Comparison of ENCODE assay signal across 8 cellular contexts in genomic region chr4:44679060-44679459, GRCh38. TPM values are rescaled to one million over a fixed set of nuclear protein-coding genes. Genes with fewer than 3 reads are reported as not detected.
DNase-seq lines count a peak whose midpoint lies in the region; ATAC-seq and TF ChIP-seq lines count a peak whose summit lies in the region.

No MANE protein-coding gene starts in this region.

- no peak for DNase-seq in activated CD4-positive, alpha-beta T cell treated with anti-CD3 and anti-CD28 coated beads for 36 hours
- no peak for DNase-seq in activated CD4-positive, alpha-beta T cell treated with anti-CD3 and anti-CD28 coated beads for 48 hours
- no peak for DNase-seq in LNCaP clone FGC (ENCODE audit: low read depth)
- DNase-seq in hepatic stellate cell (ENCODE audit: low spot score) = no peak

- H3K9me3 ChIP-seq in ectodermal cell (ENCODE audit: control insufficient read depth, low read length) (no peaks in the 10 kb centered on the region), neutrophil (no peaks in the 10 kb centered on the region)

- H3K27ac Mint-ChIP-seq in activated CD4-positive, alpha-beta T cell treated with anti-CD3 and anti-CD28 coated beads for 36 hours = peak overlapping the region; percentile 93

- H3K9me3 Mint-ChIP-seq in activated CD4-positive, alpha-beta T cell treated with anti-CD3 and anti-CD28 coated beads for 36 hours (ENCODE audit: low read depth) = no peaks in the 10 kb centered on the region

- intact Hi-C loops in activated CD4-positive, alpha-beta T cell treated with anti-CD3 and anti-CD28 coated beads for 36 hours (cut with DNase I, micrococcal nuclease) = loop anchor here in 1 of 2 experiments (2.0 kb wide), 1 partner anchor 48 kb away; the partner anchor contains the start of gene GNPDA2

- CTCF ChIA-PET in activated CD4-positive, alpha-beta T cell treated with anti-CD3 and anti-CD28 coated beads for 36 hours (lab: Charles Lee) = interaction anchor here (1.4 kb wide), 1 partner anchor 24 kb away, joined by 4 read pairs; no protein-coding TSS in a partner anchor

- WGBS in ectodermal cell, 2 experiments = 7% methylated on average over 3 of the region's 3 CpGs; no CpG with 5 or more reads in 1 of the 2 experiments

- H3K4me3 ChIP-seq in LNCaP clone FGC (ENCODE audit: low read depth, low read length) (peak overlapping the region; percentile 82), ectodermal cell (ENCODE audit: insufficient read depth, low read depth, low read length) (peak overlapping the region; percentile 87), neutrophil (ENCODE audit: low read depth in 1 of 2, low read length in 1 of 2) (peak overlapping the region; percentile 74 to 75)

- no peaks in the 10 kb centered on the region for H3K27me3 Mint-ChIP-seq in activated CD4-positive, alpha-beta T cell treated with anti-CD3 and anti-CD28 coated beads for 36 hours

- H3K27ac ChIP-seq in ectodermal cell (ENCODE audit: insufficient read depth, low read depth, low read length, poor library complexity, severe bottlenecking) (peak overlapping the region; percentile 88), neutrophil (peak overlapping the region; percentile 65)

- ATAC-seq in activated CD4-positive, alpha-beta T cell treated with anti-CD3 and anti-CD28 coated beads for 36 hours = peak; percentile 16
- ATAC-seq in GM18520 (IDR thresholded peaks at IDR 0.05; ENCODE audit: unreplicated experiment) = no peak
- ATAC-seq in GM21381 (IDR thresholded peaks at IDR 0.05; ENCODE audit: unreplicated experiment) = no peak

- no peaks in the 10 kb centered on the region for H3K27me3 ChIP-seq in ectodermal cell (ENCODE audit: control insufficient read depth, insufficient read depth, low read length, poor library complexity, severe bottlenecking)
- H3K27me3 ChIP-seq in neutrophil = peaks cover 23% of the 10 kb centered on the region

- no peaks in the 10 kb centered on the region for H3K36me3 ChIP-seq in ectodermal cell (ENCODE audit: control insufficient read depth, insufficient read depth, low read length)
- peaks cover 11% of the 10 kb centered on the region for H3K36me3 ChIP-seq in neutrophil

- POLR2A ChIA-PET in activated CD4-positive, alpha-beta T cell treated with anti-CD3 and anti-CD28 coated beads for 36 hours (lab: Charles Lee) = interaction anchor here (1.3 to 2.1 kb wide), 4 partner anchors 16 to 47 kb away, joined by 3 to 7 read pairs (median 7); partner anchors contain the start of gene GNPDA2

- H3K4me1 ChIP-seq in ectodermal cell (ENCODE audit: control insufficient read depth, insufficient read depth, low read length) = peaks cover 15% of the 10 kb centered on the region
- peaks cover 9 to 15% of the 10 kb centered on the region in 2 experiments for H3K4me1 ChIP-seq in neutrophil (ENCODE audit: control insufficient read depth in 1 of 2, insufficient read depth in 1 of 2, low read depth in 1 of 2, low read length in 1 of 2)

- TF ChIP-seq CTCF in LNCaP clone FGC (IDR thresholded peaks at IDR 0.05; ENCODE audit: control insufficient read depth, extremely low read depth, insufficient read depth) (no peak), neutrophil (IDR thresholded peaks at IDR 0.05) (no peak)

- H3K4me1 Mint-ChIP-seq in activated CD4-positive, alpha-beta T cell treated with anti-CD3 and anti-CD28 coated beads for 36 hours = peaks cover 34% of the 10 kb centered on the region

- peak overlapping the region; percentile 87 for H3K4me3 Mint-ChIP-seq in activated CD4-positive, alpha-beta T cell treated with anti-CD3 and anti-CD28 coated beads for 36 hours

- peaks cover 15% of the 10 kb centered on the region for H3K36me3 Mint-ChIP-seq in activated CD4-positive, alpha-beta T cell treated with anti-CD3 and anti-CD28 coated beads for 36 hours (ENCODE audit: low read depth)

RNA-seq across cellular contexts. Expression of gene GUF1, which starts 0.8 kb away (rescaled TPM):
- total RNA-seq in activated CD4-positive, alpha-beta T cell treated with anti-CD3 and anti-CD28 coated beads for 36 hours = 10 to 100 TPM; 38.3 to 46.7 TPM
- 28.5 TPM for polyA plus RNA-seq in ectodermal cell (2013, experiment 1 of 4)
- polyA plus RNA-seq in ectodermal cell (2013, experiment 2 of 4) = 38.4 TPM
- 25.7 TPM for polyA plus RNA-seq in ectodermal cell (2013, experiment 3 of 4)
- 30.0 TPM for polyA plus RNA-seq in ectodermal cell (2013, experiment 4 of 4)

RNA-seq across cellular contexts. Expression of gene YIPF7, which starts 27.6 kb away (rescaled TPM):
- total RNA-seq in activated CD4-positive, alpha-beta T cell treated with anti-CD3 and anti-CD28 coated beads for 36 hours = not detected
- not detected for polyA plus RNA-seq in ectodermal cell (2013, experiment 1 of 4)
- polyA plus RNA-seq in ectodermal cell (2013, experiment 2 of 4) = not detected
- not detected for polyA plus RNA-seq in ectodermal cell (2013, experiment 3 of 4)
- polyA plus RNA-seq in ectodermal cell (2013, experiment 4 of 4) = not detected

RNA-seq across cellular contexts. Expression of gene GNPDA2, which starts 47.3 kb away (rescaled TPM):
- 10 to 100 TPM; 12.8 to 13.8 TPM for total RNA-seq in activated CD4-positive, alpha-beta T cell treated with anti-CD3 and anti-CD28 coated beads for 36 hours
- 14.9 TPM for polyA plus RNA-seq in ectodermal cell (2013, experiment 1 of 4)
- 10.6 TPM for polyA plus RNA-seq in ectodermal cell (2013, experiment 2 of 4)
- polyA plus RNA-seq in ectodermal cell (2013, experiment 3 of 4) = 10.8 TPM
- 12.4 TPM for polyA plus RNA-seq in ectodermal cell (2013, experiment 4 of 4)
